1 cellular context compared by ENCODE assay signal in genomic region chr1:151008244-151009205, GRCh38.
TF ChIP-seq lines count a peak whose summit lies in the region.

Gene PRUNE1 (plus strand): TSS chr1:151008449. CDS start chr1:151008633, 184 bp downstream.

TF ChIP-seq in HCT116, 20 proteins besides CTCF, POLR2A, EP300 and RAD21 (continued from another document):
- TF ChIP-seq REST (IDR thresholded peaks at IDR 0.05; ENCODE audit: low read depth) (no peak), MAX (IDR thresholded peaks at IDR 0.05) (no peak; the same call in none of the 2 replicates), POLR2AphosphoS5 (IDR thresholded peaks at IDR 0.05; ENCODE audit: low read depth, low read length) (peak; percentile 66), ATF3 (IDR thresholded peaks at IDR 0.05) (no peak), ZFX (IDR thresholded peaks at IDR 0.05) (peak; percentile 39; the same call in 1 of the 2 replicates)
